Comparison of ENCODE assay signal across 16 cellular contexts in the genomic region with DNA sequence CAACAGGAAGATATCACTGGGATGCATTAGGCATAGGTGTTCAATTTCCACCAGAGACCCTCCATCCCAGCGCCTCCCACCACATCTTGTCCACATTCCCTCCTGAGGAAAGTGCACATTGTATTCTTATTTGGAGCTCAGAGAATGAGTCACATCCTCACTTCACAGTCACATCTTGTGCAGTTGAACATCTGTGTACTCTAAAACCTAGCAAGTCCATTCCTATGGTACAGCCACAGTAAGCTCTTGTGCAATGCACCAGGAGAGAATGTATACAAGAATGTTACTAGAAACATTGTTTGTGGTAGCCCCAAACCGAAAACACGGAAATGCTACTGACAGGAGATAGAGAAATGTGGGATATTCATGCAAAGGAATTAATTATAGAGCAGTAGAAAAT. TPM values are rescaled to one million over a fixed set of nuclear protein-coding genes. Genes with fewer than 3 reads are reported as not detected.
DNase-seq lines count a peak whose midpoint lies in the region; ATAC-seq and TF ChIP-seq lines count a peak whose summit lies in the region.
"Had no signal": no experiment of that assay in that cellular context is flagged by ENCODE, and none has a peak within 500 bp of the region (broad histone marks: within the 10 kb centered on the region; RNA-seq: fewer than 3 reads in every experiment).

No MANE protein-coding gene starts in this region.

- peaks cover 15% of the 10 kb centered on the region for H3K4me1 ChIP-seq in CD8-positive, alpha-beta T cell (ENCODE audit: insufficient read depth, low read length)
- H3K4me1 ChIP-seq: BE2C had no signal

- no peaks in the 10 kb centered on the region for H3K36me3 Mint-ChIP-seq in CD8-positive, alpha-beta T cell
- H3K36me3 Mint-ChIP-seq: activated naive CD4-positive, alpha-beta T cell treated with anti-CD3 and anti-CD28 coated beads, Interleukin-2, amount 10 ng/mL, durations not matched to agents 7 days and 5 days had no signal

- no peak overlapping the region for H3K4me3 ChIP-seq in fibroblast of the aortic adventitia (ENCODE audit: low read depth, low read length)
- H3K4me3 ChIP-seq in CD8-positive, alpha-beta T cell (ENCODE audit: low read depth, low read length), result no peak overlapping the region
- H3K4me3 ChIP-seq: esophagus muscularis mucosa, Peyer's patch, smooth muscle cell had no signal

- H3K36me3 ChIP-seq in CD8-positive, alpha-beta T cell (ENCODE audit: insufficient read depth, low read length), result no peaks in the 10 kb centered on the region
- H3K36me3 ChIP-seq: BE2C, esophagus muscularis mucosa, Peyer's patch had no signal

- DNase-seq in A172 (ENCODE audit: low spot score), result peak; percentile 40
- peak; percentile 99 for DNase-seq in HCEC 1CT
- peak; percentile 24 for DNase-seq in SW480 (ENCODE audit: low spot score)
- DNase-seq in fibroblast of the aortic adventitia (ENCODE audit: low read depth), result peak; percentile 74
- DNase-seq in CD8-positive, alpha-beta T cell, result no peak
- no peak for DNase-seq in omental fat pad (ENCODE audit: low spot score)
- DNase-seq: activated CD4-positive, alpha-beta T cell treated with anti-CD3 and anti-CD28 coated beads for 36 hours; activated naive CD4-positive, alpha-beta T cell treated with anti-CD3 and anti-CD28 coated beads, Interleukin-2, amount 10 ng/mL, durations not matched to agents 7 days and 5 days; BE2C; NCI-H1417 treated with DMSO at 0.1 percent for 48 hours; Peyer's patch had no signal

- POLR2A ChIA-PET in CD8-positive, alpha-beta T cell (lab: Charles Lee), result no interaction called here

- intact Hi-C loops in CD8-positive, alpha-beta T cell (cut with DNase I, micrococcal nuclease), result loop anchor here in 1 of 2 experiments (2.0 kb wide), 1 partner anchor 73 kb away; no protein-coding TSS in a partner anchor

- ATAC-seq in HG03196 (IDR thresholded peaks at IDR 0.05; ENCODE audit: unreplicated experiment) (no peak), HG03175 (IDR thresholded peaks at IDR 0.05; ENCODE audit: unreplicated experiment) (no peak), omental fat pad (ENCODE audit: low FRiP score) (no peak)
- no peak for ATAC-seq in CD8-positive, alpha-beta T cell
- ATAC-seq: activated CD4-positive, alpha-beta T cell treated with anti-CD3 and anti-CD28 coated beads for 36 hours had no signal

- peaks cover 22% of the 10 kb centered on the region for H3K27me3 Mint-ChIP-seq in CD8-positive, alpha-beta T cell (ENCODE audit: low read depth)

- H3K27me3 ChIP-seq in CD8-positive, alpha-beta T cell (ENCODE audit: insufficient read depth, low read length), result no peaks in the 10 kb centered on the region

- CTCF ChIA-PET in CD8-positive, alpha-beta T cell (lab: Charles Lee), result interaction anchor here (1.1 to 1.9 kb wide), 2 partner anchors 36 to 84 kb away, joined by 3 to 6 read pairs; no protein-coding TSS in a partner anchor

- H3K9me3 Mint-ChIP-seq in CD8-positive, alpha-beta T cell, result no peaks in the 10 kb centered on the region
- H3K9me3 Mint-ChIP-seq: activated naive CD4-positive, alpha-beta T cell treated with anti-CD3 and anti-CD28 coated beads, Interleukin-2, amount 10 ng/mL, durations not matched to agents 7 days and 5 days had no signal

- H3K27ac Mint-ChIP-seq in CD8-positive, alpha-beta T cell, result no peak overlapping the region
- H3K27ac Mint-ChIP-seq: activated CD4-positive, alpha-beta T cell treated with anti-CD3 and anti-CD28 coated beads for 36 hours; activated naive CD4-positive, alpha-beta T cell treated with anti-CD3 and anti-CD28 coated beads, Interleukin-2, amount 10 ng/mL, durations not matched to agents 7 days and 5 days had no signal

- peaks cover 9% of the 10 kb centered on the region for H3K4me1 Mint-ChIP-seq in CD8-positive, alpha-beta T cell (ENCODE audit: low read depth)

- H3K4me3 Mint-ChIP-seq in CD8-positive, alpha-beta T cell, result no peak overlapping the region
- H3K4me3 Mint-ChIP-seq: activated CD4-positive, alpha-beta T cell treated with anti-CD3 and anti-CD28 coated beads for 36 hours had no signal

- TF ChIP-seq CTCF in fibroblast of the aortic adventitia (IDR thresholded peaks at IDR 0.05; ENCODE audit: insufficient read depth, low read length) (no peak), omental fat pad (IDR thresholded peaks at IDR 0.05) (no peak)
- no peak for TF ChIP-seq CTCF in CD8-positive, alpha-beta T cell (IDR thresholded peaks at IDR 0.05)

- H3K9me3 ChIP-seq in CD8-positive, alpha-beta T cell (ENCODE audit: low read length), result no peaks in the 10 kb centered on the region
- H3K9me3 ChIP-seq: BE2C, esophagus muscularis mucosa, Peyer's patch had no signal

- H3K27ac ChIP-seq in CD8-positive, alpha-beta T cell (ENCODE audit: low read depth, low read length), result no peak overlapping the region
- H3K27ac ChIP-seq: esophagus muscularis mucosa, Peyer's patch had no signal

RNA-seq across cellular contexts. Expression of gene KDF1, which starts 1.6 kb away (rescaled TPM):
- not detected in 2 replicates for total RNA-seq in A172 (2014; rRNA removed; shearing (Covaris generic))
- total RNA-seq in fibroblast of the aortic adventitia (ENCODE audit: low replicate concordance) (not detected in 2 replicates), omental fat pad (under 1 TPM in 2 of 4 donors, not detected in 2; 0.28 to 0.50 TPM)
- 1 to 10 TPM in 1 of 2 experiments, under 1 TPM in 1; 0.92 to 1.3 TPM for total RNA-seq in CD8-positive, alpha-beta T cell
- total RNA-seq: mesenteric fat pad had no signal

RNA-seq across cellular contexts. Expression of gene TRNP1, which starts 31.7 kb away (rescaled TPM):
- total RNA-seq in A172 (2014; rRNA removed; shearing (Covaris generic)), result 19.3 and 23.9 TPM in 2 replicates
- total RNA-seq in fibroblast of the aortic adventitia (ENCODE audit: low replicate concordance), result 11.6 and 19.1 TPM in 2 replicates
- not detected for total RNA-seq in CD8-positive, alpha-beta T cell
- total RNA-seq in omental fat pad, result 10 to 100 TPM in 3 of 4 donors, 1 to 10 TPM in 1; 7.1 to 24.6 (median 15.2) TPM

RNA-seq across cellular contexts. Expression of gene NUDC, which starts 40.3 kb away (rescaled TPM):
- total RNA-seq in A172 (2014; rRNA removed; shearing (Covaris generic)), result 70.8 and 79.2 TPM in 2 replicates
- total RNA-seq in fibroblast of the aortic adventitia (ENCODE audit: low replicate concordance) (23.8 and 26.7 TPM in 2 replicates), omental fat pad (10 to 100 TPM; 35.5 to 53.7 (median 44.5) TPM)
- total RNA-seq in CD8-positive, alpha-beta T cell, result 10 to 100 TPM; 51.9 to 55.0 TPM

RNA-seq across cellular contexts. Expression of gene NR0B2, which starts 48.1 kb away (rescaled TPM):
- total RNA-seq in A172 (2014; rRNA removed; shearing (Covaris generic)), result not detected in 2 replicates
- total RNA-seq in fibroblast of the aortic adventitia (ENCODE audit: low replicate concordance) (not detected in 2 replicates), omental fat pad (not detected)
- not detected for total RNA-seq in CD8-positive, alpha-beta T cell
- total RNA-seq: activated CD4-positive, alpha-beta T cell treated with anti-CD3 and anti-CD28 coated beads for 36 hours; esophagus muscularis mucosa; smooth muscle cell had no signal

RNA-seq across cellular contexts. Expression of gene TENT5B, which starts 50.8 kb away (rescaled TPM):
- total RNA-seq in A172 (2014; rRNA removed; shearing (Covaris generic)), result 15.9 and 25.8 TPM in 2 replicates
- total RNA-seq in fibroblast of the aortic adventitia (ENCODE audit: low replicate concordance) (1.9 and 6.8 TPM in 2 replicates), omental fat pad (10 to 100 TPM in 2 of 4 donors, 1 to 10 TPM in 2; 2.4 to 16.1 (median 10.4) TPM)
- not detected for total RNA-seq in CD8-positive, alpha-beta T cell
- total RNA-seq: activated CD4-positive, alpha-beta T cell treated with anti-CD3 and anti-CD28 coated beads for 36 hours had no signal

Comparison
In these comparisons a context has a peak if more than half of its experiments do, and no peak if none do; other contexts are left out.
1. DNase-seq: peak in A172 (single experiment), HCEC 1CT (single experiment), SW480 (single experiment) and fibroblast of the aortic adventitia (single experiment); none in CD8-positive, alpha-beta T cell (0 of 7) and omental fat pad (single experiment).
2. RNA of gene TRNP1, which starts 31.7 kb away (total RNA-seq): 19.3 to 23.9 TPM in A172, 11.6 to 19.1 TPM in fibroblast of the aortic adventitia and 7.1 to 24.6 TPM in omental fat pad; not detected in CD8-positive, alpha-beta T cell; every median in the first group is over 4 times any median in the second.